7 cellular contexts compared by ENCODE assay signal in genomic region chr3:151804267-151804666, GRCh38. TPM values are rescaled to one million over a fixed set of nuclear protein-coding genes. Genes with fewer than 3 reads are reported as not detected.
"Had no signal": no experiment of that assay in that cellular context is flagged by ENCODE, and none has a peak within 500 bp of the region (broad histone marks: within the 10 kb centered on the region; RNA-seq: fewer than 3 reads in every experiment).

No MANE protein-coding gene starts in this region.

- ATAC-seq: HCT116 had no signal

- H3K4me1 ChIP-seq: HAP-1 had no signal

- DNase-seq: GM23248, GOT3, H7, HFFc6, IMR-90 had no signal

- H3K4me3 ChIP-seq: GM23248, HAP-1 had no signal

- H3K27ac ChIP-seq: GM23248 had no signal

- H3K9me3 ChIP-seq: HAP-1 had no signal

- H3K36me3 ChIP-seq: HAP-1 had no signal

- H3K4me3 Mint-ChIP-seq: HFFc6 had no signal

- H3K27ac Mint-ChIP-seq: HFFc6 had no signal

RNA-seq across cellular contexts. Expression of gene AADAC, which starts 9.6 kb away (rescaled TPM):
- total RNA-seq: GM23248, H7, HFFc6, IMR-90 had no signal
- polyA plus RNA-seq: GM23248, IMR-90 had no signal
